ENCODE assay signal across 31 cellular contexts in genomic region chr9:124878518-124878917, GRCh38. TPM values are rescaled to one million over a fixed set of nuclear protein-coding genes. Genes with fewer than 3 reads are reported as not detected.
DNase-seq lines count a peak whose midpoint lies in the region; ATAC-seq, FAIRE-seq and TF ChIP-seq lines count a peak whose summit lies in the region.
"Had no signal": no experiment of that assay in that cellular context is flagged by ENCODE, and none has a peak within 500 bp of the region (broad histone marks: within the 10 kb centered on the region; RNA-seq: fewer than 3 reads in every experiment).

No MANE protein-coding gene starts in this region.

- H3K9ac ChIP-seq in kidney (ENCODE audit: low read length in 2 of 2), result no peak overlapping the region
- H3K9ac ChIP-seq: KMS-11, SK-N-SH had no signal

- no peak for FAIRE-seq in kidney (lab: Jason Lieb, UNC)
- FAIRE-seq: colon had no signal

- no peak overlapping the region for H3K4me3 ChIP-seq in kidney (ENCODE audit: low read length in 2 of 2)
- H3K4me3 ChIP-seq: breast epithelium, lung, skin epidermis, tibial artery had no signal

- peak overlapping the region; percentile 26; the same call in 1 of the 2 replicates for H3K27ac ChIP-seq in VCaP
- no peak overlapping the region for H3K27ac ChIP-seq in kidney (ENCODE audit: low read depth in 2 of 2, low read length in 2 of 2)
- H3K27ac ChIP-seq: breast epithelium, KMS-11, skin epidermis, tibial artery had no signal

- H3K27me3 Mint-ChIP-seq in activated T-cell treated with anti-CD3 and anti-CD28 coated beads, Interleukin-2, amount 50 U/mL, for 72 hours (ENCODE audit: low read depth), result no peaks in the 10 kb centered on the region
- H3K27me3 Mint-ChIP-seq in stimulated activated memory B cell treated with anti-CD40 and anti-IgM and Interleukin-4, amounts not matched to agents 10 μg/mL and 1 μg/mL and 100 μg/mL, for 72 hours, result no peaks in the 10 kb centered on the region
- H3K27me3 Mint-ChIP-seq: CD4-positive, alpha-beta memory T cell had no signal

- intact Hi-C loops in kidney (cut with DNase I), result no loop called here

- H3K4me1 Mint-ChIP-seq in activated T-cell treated with anti-CD3 and anti-CD28 coated beads, Interleukin-2, amount 50 U/mL, for 72 hours (ENCODE audit: low read depth), result peaks cover 26% of the 10 kb centered on the region
- peaks cover 38% of the 10 kb centered on the region for H3K4me1 Mint-ChIP-seq in stimulated activated memory B cell treated with anti-CD40 and anti-IgM and Interleukin-4, amounts not matched to agents 10 μg/mL and 1 μg/mL and 100 μg/mL, for 72 hours

- no peak for TF ChIP-seq CTCF in VCaP (conservative IDR thresholded peaks at IDR 0.05)
- TF ChIP-seq CTCF in kidney (IDR thresholded peaks at IDR 0.05; ENCODE audit: borderline replicate concordance, extremely low read depth, insufficient read depth), result no peak

- H3K27ac Mint-ChIP-seq in activated T-cell treated with anti-CD3 and anti-CD28 coated beads, Interleukin-2, amount 50 U/mL, for 72 hours, result peak overlapping the region; percentile 24
- H3K27ac Mint-ChIP-seq in stimulated activated memory B cell treated with anti-CD40 and anti-IgM and Interleukin-4, amounts not matched to agents 10 μg/mL and 1 μg/mL and 100 μg/mL, for 72 hours, result peak overlapping the region; percentile 61

- peaks cover under 1 to 22% of the 10 kb centered on the region in 2 donors for H3K36me3 Mint-ChIP-seq in activated T-cell treated with anti-CD3 and anti-CD28 coated beads, Interleukin-2, amount 50 U/mL, for 72 hours (ENCODE audit: insufficient read depth in 2 of 2)
- H3K36me3 Mint-ChIP-seq in stimulated activated memory B cell treated with anti-CD40 and anti-IgM and Interleukin-4, amounts not matched to agents 10 μg/mL and 1 μg/mL and 100 μg/mL, for 72 hours, result peaks cover 46% of the 10 kb centered on the region

- no peaks in the 10 kb centered on the region for H3K9me3 ChIP-seq in kidney (ENCODE audit: control insufficient read depth in 1 of 2, low read length in 2 of 2)
- H3K9me3 ChIP-seq: breast epithelium, SK-N-SH, tibial artery had no signal

- no peaks in the 10 kb centered on the region for H3K9me3 Mint-ChIP-seq in activated T-cell treated with anti-CD3 and anti-CD28 coated beads, Interleukin-2, amount 50 U/mL, for 72 hours
- no peaks in the 10 kb centered on the region for H3K9me3 Mint-ChIP-seq in stimulated activated memory B cell treated with anti-CD40 and anti-IgM and Interleukin-4, amounts not matched to agents 10 μg/mL and 1 μg/mL and 100 μg/mL, for 72 hours
- H3K9me3 Mint-ChIP-seq: CD4-positive, alpha-beta memory T cell had no signal

- no peak for ATAC-seq in activated T-cell treated with anti-CD3 and anti-CD28 coated beads, Interleukin-2, amount 50 U/mL, for 72 hours (replicated peaks in 1 of 2)
- no peak for ATAC-seq in stimulated activated memory B cell treated with anti-CD40 and anti-IgM and Interleukin-4, amounts not matched to agents 10 μg/mL and 1 μg/mL and 100 μg/mL, for 72 hours
- no peak for ATAC-seq in HG02798 (IDR thresholded peaks at IDR 0.05; ENCODE audit: poor library complexity, unreplicated experiment)
- ATAC-seq in HG02642 (IDR thresholded peaks at IDR 0.05; ENCODE audit: poor library complexity, unreplicated experiment), result no peak
- ATAC-seq in GM18517 (IDR thresholded peaks at IDR 0.05; ENCODE audit: unreplicated experiment), result no peak
- ATAC-seq: HCT116 had no signal

- no peak overlapping the region for H3K4me3 Mint-ChIP-seq in activated T-cell treated with anti-CD3 and anti-CD28 coated beads, Interleukin-2, amount 50 U/mL, for 72 hours
- no peak overlapping the region for H3K4me3 Mint-ChIP-seq in stimulated activated memory B cell treated with anti-CD40 and anti-IgM and Interleukin-4, amounts not matched to agents 10 μg/mL and 1 μg/mL and 100 μg/mL, for 72 hours
- H3K4me3 Mint-ChIP-seq: CD4-positive, alpha-beta memory T cell had no signal

- H3K36me3 ChIP-seq in kidney (ENCODE audit: control insufficient read depth in 1 of 2, insufficient read depth in 2 of 2, low read length in 2 of 2), result peaks cover 32 to 45% of the 10 kb centered on the region in 2 donors

- H3K4me1 ChIP-seq in kidney (ENCODE audit: control insufficient read depth in 1 of 2, insufficient read depth in 1 of 2, low read depth in 1 of 2, low read length in 2 of 2), result no peaks in the 10 kb centered on the region
- H3K4me1 ChIP-seq: breast epithelium had no signal

- no peak for DNase-seq in activated T-cell treated with anti-CD3 and anti-CD28 coated beads, Interleukin-2, amount 50 U/mL, for 72 hours
- no peak for DNase-seq in activated T-cell treated with anti-CD3 and anti-CD28 coated beads, Interleukin-2, amount 50 U/mL, for 1 hour
- DNase-seq in kidney, result peak; percentile 53
- DNase-seq: activated CD4-positive, alpha-beta T cell treated with anti-CD3 and anti-CD28 coated beads for 48 hours; activated naive CD4-positive, alpha-beta T cell treated with anti-CD3 and anti-CD28 coated beads, Interleukin-2, amount 50 U/mL, for 16 hours; AML-193; CD4-positive, alpha-beta memory T cell; effector CD8-positive, alpha-beta T cell; head of caudate nucleus; kidney glomerular epithelial cell; NCI-H1417 treated with DMSO at 0.1 percent for 48 hours; NCI-H2107; NCI-H446 treated with DMSO at 0.1 percent for 48 hours; SK-N-SH; T-helper 2 cell; tibial artery had no signal

RNA-seq across cellular contexts. Expression of gene ARPC5L, which starts 16.6 kb away (rescaled TPM):
- 100 to 1,000 TPM; 116 to 125 TPM for total RNA-seq in activated T-cell treated with anti-CD3 and anti-CD28 coated beads, Interleukin-2, amount 50 U/mL, for 72 hours
- total RNA-seq in kidney, result 31.7 TPM
- 52.7 TPM for polyA plus RNA-seq in kidney (ENCODE audit: insufficient read depth, low read depth, low replicate concordance)

RNA-seq across cellular contexts. Expression of gene RPL35, which starts 16.8 kb away (rescaled TPM):
- total RNA-seq in activated T-cell treated with anti-CD3 and anti-CD28 coated beads, Interleukin-2, amount 50 U/mL, for 72 hours, result 1,000 to 10,000 TPM; 1,754 to 1,822 TPM
- 910 TPM for total RNA-seq in kidney
- polyA plus RNA-seq in kidney (ENCODE audit: insufficient read depth, low read depth, low replicate concordance), result 2,355 TPM

RNA-seq across cellular contexts. Expression of gene WDR38, which starts 25.3 kb away (rescaled TPM):
- not detected for total RNA-seq in activated T-cell treated with anti-CD3 and anti-CD28 coated beads, Interleukin-2, amount 50 U/mL, for 72 hours
- 0.31 TPM for total RNA-seq in kidney
- polyA plus RNA-seq in kidney (ENCODE audit: insufficient read depth, low read depth, low replicate concordance), result not detected
- total RNA-seq: A172; CD4-positive, alpha-beta memory T cell; fibroblast of villous mesenchyme; HT1080 had no signal
- polyA plus RNA-seq: CD4-positive, alpha-beta memory T cell; esophagus; SK-N-SH had no signal
